ENCODE assay signal across 8 cellular contexts in genomic region chr4:86594559-86595425, GRCh38. TPM values are rescaled to one million over a fixed set of nuclear protein-coding genes. Genes with fewer than 3 reads are reported as not detected.
DNase-seq lines count a peak whose midpoint lies in the region; ATAC-seq lines count a peak whose summit lies in the region.

No MANE protein-coding gene starts in this region.

- peak; percentile 16 for ATAC-seq in GM21381 (IDR thresholded peaks at IDR 0.05; ENCODE audit: unreplicated experiment)

- DNase-seq in Daoy (ENCODE audit: low read depth) (peak; percentile 52), HT1080 (ENCODE audit: low read depth) (peak; percentile 60), dedifferentiated amniotic fluid mesenchymal stem cell (ENCODE audit: extremely low spot score) (peak; percentile 93), left kidney (ENCODE audit: low read depth, low spot score) (peak; percentile 85)
- DNase-seq in stimulated activated CD8-positive, alpha-beta memory T cell treated with anti-CD3 and anti-CD28 coated beads, Interleukin-4, amount 100 ng/mL, for 48 hours: peak; percentile 36
- DNase-seq in effector CD4-positive, alpha-beta T cell: no peak

- H3K4me3 Mint-ChIP-seq in T-helper 1 cell treated with Interleukin-12 subunit alpha and Interleukin-12 subunit beta and Interleukin-4 antibody, amounts not matched to agents 30 μg/mL and 1 μg/mL, for 36 hours: peak overlapping the region; percentile 81

- peaks cover 56% of the 10 kb centered on the region for H3K27me3 Mint-ChIP-seq in T-helper 1 cell treated with Interleukin-12 subunit alpha and Interleukin-12 subunit beta and Interleukin-4 antibody, amounts not matched to agents 30 μg/mL and 1 μg/mL, for 36 hours (ENCODE audit: low read depth)

- no peaks in the 10 kb centered on the region for H3K36me3 Mint-ChIP-seq in T-helper 1 cell treated with Interleukin-12 subunit alpha and Interleukin-12 subunit beta and Interleukin-4 antibody, amounts not matched to agents 30 μg/mL and 1 μg/mL, for 36 hours (ENCODE audit: low read depth)

- no peak overlapping the region for H3K27ac Mint-ChIP-seq in T-helper 1 cell treated with Interleukin-12 subunit alpha and Interleukin-12 subunit beta and Interleukin-4 antibody, amounts not matched to agents 30 μg/mL and 1 μg/mL, for 36 hours

- H3K4me1 Mint-ChIP-seq in T-helper 1 cell treated with Interleukin-12 subunit alpha and Interleukin-12 subunit beta and Interleukin-4 antibody, amounts not matched to agents 30 μg/mL and 1 μg/mL, for 36 hours (ENCODE audit: low read depth): peaks cover 12% of the 10 kb centered on the region

- H3K9me3 Mint-ChIP-seq in T-helper 1 cell treated with Interleukin-12 subunit alpha and Interleukin-12 subunit beta and Interleukin-4 antibody, amounts not matched to agents 30 μg/mL and 1 μg/mL, for 36 hours: no peaks in the 10 kb centered on the region

RNA-seq across cellular contexts. Expression of gene PTPN13, which starts 0.7 kb away (rescaled TPM):
- 3.0 and 5.5 TPM in 2 replicates for total RNA-seq in Daoy (2014; rRNA removed; shearing (Covaris generic))
- total RNA-seq in HT1080 (2014; rRNA removed; shearing (Covaris generic)): 7.9 and 12.0 TPM in 2 replicates
- polyA plus RNA-seq in HT1080 (2015; cell fraction: cytosol; rRNA removed): 4.7 and 7.8 TPM in 2 replicates
- 13.0 and 13.4 TPM in 2 replicates for polyA plus RNA-seq in HT1080 (2015; cell fraction: nucleus; rRNA removed)
